In the genomic region with DNA sequence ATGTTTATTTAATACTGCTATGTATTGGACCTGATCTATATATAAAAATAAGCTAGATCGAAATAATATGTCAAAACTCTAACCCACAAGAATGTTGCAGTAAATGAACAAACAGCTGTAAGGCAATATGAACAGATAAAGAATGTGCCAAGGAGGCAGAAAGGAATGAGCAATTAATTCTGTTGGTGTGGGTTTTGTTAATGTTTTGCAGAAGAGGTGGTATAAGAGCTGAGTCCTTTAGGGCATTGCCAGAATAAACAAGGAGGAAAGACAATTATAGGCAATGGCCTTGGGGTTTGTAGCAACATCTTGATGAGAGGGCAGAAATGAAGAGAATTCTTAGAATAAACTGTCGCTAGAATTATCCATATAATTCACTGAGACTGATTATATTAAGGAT, we compare ENCODE assay signal across 24 cellular contexts.
DNase-seq lines count a peak whose midpoint lies in the region; ATAC-seq and TF ChIP-seq lines count a peak whose summit lies in the region.
"Had no signal": no experiment of that assay in that cellular context is flagged by ENCODE, and none has a peak within 500 bp of the region (broad histone marks: within the 10 kb centered on the region; RNA-seq: fewer than 3 reads in every experiment).

No MANE protein-coding gene starts in this region.

- H2BK120ac ChIP-seq in IMR-90 (ENCODE audit: low read depth, low read length) (no peak overlapping the region), mesenchymal stem cell (ENCODE audit: low read depth, low read length) (no peak overlapping the region)

- H2AFZ ChIP-seq in IMR-90 (replicated peaks; ENCODE audit: low read length, poor library complexity): no peak overlapping the region
- H2AFZ ChIP-seq in mesenchymal stem cell (ENCODE audit: low read depth, low read length): no peak overlapping the region
- H2AFZ ChIP-seq: neural progenitor cell had no signal

- no peak overlapping the region for H3K18ac ChIP-seq in IMR-90 (ENCODE audit: low read depth, low read length)
- H3K18ac ChIP-seq in mesenchymal stem cell (ENCODE audit: low read depth in 1 of 2, low read length in 2 of 2): no peak overlapping the region

- H3K9me3 ChIP-seq in IMR-90 (ENCODE audit: control insufficient read depth, insufficient read depth, low read length): no peaks in the 10 kb centered on the region
- H3K9me3 ChIP-seq in mesenchymal stem cell (ENCODE audit: control insufficient read depth, low read length): no peaks in the 10 kb centered on the region
- H3K9me3 ChIP-seq: HAP-1, right atrium auricular region, thyroid gland had no signal

- H2AK9ac ChIP-seq in IMR-90 (replicated peaks; ENCODE audit: low read depth, low read length, poor library complexity): no peak overlapping the region

- H2BK15ac ChIP-seq in IMR-90 (ENCODE audit: low read depth, low read length): no peak overlapping the region
- no peak overlapping the region for H2BK15ac ChIP-seq in mesenchymal stem cell (ENCODE audit: low read depth, poor library complexity, severe bottlenecking)

- H3K4me1 ChIP-seq in IMR-90 (ENCODE audit: control insufficient read depth, insufficient read depth, low read length) (peaks cover 5% of the 10 kb centered on the region), mesenchymal stem cell (ENCODE audit: control insufficient read depth, insufficient read depth, low read depth, low read length) (peaks cover 5% of the 10 kb centered on the region)
- H3K4me1 ChIP-seq: neural progenitor cell, right atrium auricular region, thyroid gland had no signal

- H3K9ac ChIP-seq in IMR-90 (ENCODE audit: low read depth, low read length) (no peak overlapping the region), mesenchymal stem cell (ENCODE audit: low read length) (no peak overlapping the region)
- H3K9ac ChIP-seq: neural progenitor cell had no signal

- dilution Hi-C loops in IMR-90 (cut with HindIII; ENCODE audit: low sequenced_read_pairs, unreplicated experiment): no loop called here

- H4K5ac ChIP-seq in IMR-90 (ENCODE audit: low read depth, low read length): no peak overlapping the region

- TF ChIP-seq POLR2A in IMR-90 (IDR thresholded peaks at IDR 0.05; ENCODE audit: low read depth, low read length): no peak

- no peak overlapping the region for H2BK12ac ChIP-seq in mesenchymal stem cell (ENCODE audit: low read length in 2 of 2)

- H3K23ac ChIP-seq in IMR-90 (ENCODE audit: low read depth, low read length) (no peak overlapping the region), mesenchymal stem cell (ENCODE audit: low read length in 2 of 2) (no peak overlapping the region)

- no peak overlapping the region for H3K4ac ChIP-seq in IMR-90 (ENCODE audit: low read depth, low read length)
- no peak overlapping the region for H3K4ac ChIP-seq in mesenchymal stem cell (ENCODE audit: low read depth in 1 of 2, low read length in 2 of 2)

- no TSS peak for BruUV-seq in IMR-90 (replicated peaks; lab: Mats Ljungman, UMichigan)

- no peak overlapping the region for H4K91ac ChIP-seq in IMR-90 (ENCODE audit: insufficient read depth, low read depth, low read length)
- no peak overlapping the region for H4K91ac ChIP-seq in mesenchymal stem cell (ENCODE audit: low read length)

- no peak overlapping the region; the same call in 1 of the 2 replicates for H3K4me2 ChIP-seq in IMR-90 (ENCODE audit: low read depth, low read length)
- H3K4me2 ChIP-seq in mesenchymal stem cell (ENCODE audit: low read length, poor library complexity, severe bottlenecking): no peak overlapping the region
- H3K4me2 ChIP-seq: neural progenitor cell had no signal

- H3K79me1 ChIP-seq in IMR-90 (ENCODE audit: low read depth in 1 of 2, low read length in 2 of 2) (no peaks in the 10 kb centered on the region), mesenchymal stem cell (replicated peaks; ENCODE audit: low read length, poor library complexity, severe bottlenecking) (no peaks in the 10 kb centered on the region)

- H4K20me1 ChIP-seq in IMR-90 (ENCODE audit: insufficient read depth, low read length): no peaks in the 10 kb centered on the region

- H3K27ac ChIP-seq in IMR-90 (ENCODE audit: insufficient read depth, low read length) (no peak overlapping the region), mesenchymal stem cell (ENCODE audit: low read length, poor library complexity, severe bottlenecking) (peak overlapping the region; percentile 98)
- H3K27ac ChIP-seq: dorsolateral prefrontal cortex, right atrium auricular region, thyroid gland had no signal

- WGBS in IMR-90 (ENCODE audit: extremely low coverage in 2 of 2, insufficient read length in 1 of 2), 2 experiments: no CpG with 5 or more reads among the region's 2 CpGs
- no CpG with 5 or more reads among the region's 2 CpGs for WGBS in mesenchymal stem cell

- no peak overlapping the region for H3K56ac ChIP-seq in IMR-90 (ENCODE audit: extremely low read depth, insufficient read depth, low read length)

- H3K36me3 ChIP-seq in IMR-90 (ENCODE audit: control insufficient read depth, insufficient read depth, low read length) (no peaks in the 10 kb centered on the region), mesenchymal stem cell (ENCODE audit: control insufficient read depth in 1 of 2, insufficient read depth in 2 of 2, low read depth in 1 of 2, low read length in 2 of 2) (no peaks in the 10 kb centered on the region)
- H3K36me3 ChIP-seq: HAP-1, neural progenitor cell, right atrium auricular region, thyroid gland had no signal

- H3K9me1 ChIP-seq in IMR-90 (ENCODE audit: insufficient read depth, low read length): no peaks in the 10 kb centered on the region

- H4K8ac ChIP-seq in IMR-90 (ENCODE audit: low read depth in 2 of 2, low read length in 2 of 2) (no peak overlapping the region), mesenchymal stem cell (ENCODE audit: low read length) (no peak overlapping the region)

- POLR2A ChIA-PET in IMR-90 (lab: Charles Lee; ENCODE audit: unreplicated experiment): no interaction called here

- no peak overlapping the region for H2BK20ac ChIP-seq in IMR-90 (ENCODE audit: low read depth, low read length)

- H3K4me3 ChIP-seq in AG09309 (ENCODE audit: control insufficient read depth, low read depth, low read length): no peak overlapping the region
- H3K4me3 ChIP-seq in IMR-90 (ENCODE audit: insufficient read depth, low read depth, low read length): no peak overlapping the region
- H3K4me3 ChIP-seq in mesenchymal stem cell (ENCODE audit: insufficient read depth in 1 of 2, low read depth in 1 of 2, low read length in 2 of 2): no peak overlapping the region
- H3K4me3 ChIP-seq: dorsolateral prefrontal cortex, HAP-1, neural progenitor cell, right atrium auricular region, thyroid gland had no signal

- TF ChIP-seq CTCF in AG09309 (IDR thresholded peaks at IDR 0.05; ENCODE audit: control insufficient read depth, insufficient read depth, low read depth, low read length, missing control alignments) (no peak), IMR-90 (conservative IDR thresholded peaks at IDR 0.05; ENCODE audit: low read depth, low read length) (no peak)

- in situ Hi-C loops in IMR-90 (cut with MboI; ENCODE audit: low sequenced_read_pairs): no loop called here

- H2AK5ac ChIP-seq in IMR-90 (ENCODE audit: low read depth, low read length): no peak overlapping the region
- no peak overlapping the region for H2AK5ac ChIP-seq in mesenchymal stem cell (ENCODE audit: low read length, severe bottlenecking)

- ATAC-seq in IMR-90 (ENCODE audit: low read depth) (peak; percentile 40), left ventricle myocardium superior (no peak), GM18498 (IDR thresholded peaks at IDR 0.05; ENCODE audit: unreplicated experiment) (no peak)
- ATAC-seq: activated CD8-positive, alpha-beta T cell treated with anti-CD3 and anti-CD28 coated beads for 36 hours; stimulated activated naive B cell treated with anti-CD40 and anti-IgM and Interleukin-4, amounts not matched to agents 10 μg/mL and 1 μg/mL and 100 μg/mL, for 72 hours had no signal

- no peak overlapping the region for H3K14ac ChIP-seq in IMR-90 (replicated peaks; ENCODE audit: low read depth, low read length)
- H3K14ac ChIP-seq in mesenchymal stem cell (ENCODE audit: low read length in 2 of 2): no peak overlapping the region

- intact Hi-C loops in IMR-90 (cut with micrococcal nuclease) (no loop called here), left ventricle myocardium superior (cut with micrococcal nuclease) (no loop called here)

- TF ChIP-seq RAD21 in IMR-90 (IDR thresholded peaks at IDR 0.05; ENCODE audit: low read length): no peak

- DNase-seq in AG09309 (ENCODE audit: low read depth) (peak; percentile 55), IMR-90 (no peak), astrocyte of the hippocampus (ENCODE audit: low read depth, low spot score) (peak; percentile 55), mesenchymal stem cell (peak; percentile 30), left ventricle myocardium superior (no peak), occipital lobe (lab: John Stamatoyannopoulos, UW) (no peak)
- DNase-seq in central memory CD4-positive, alpha-beta T cell: no peak
- DNase-seq: activated CD8-positive, alpha-beta T cell treated with anti-CD3 and anti-CD28 coated beads for 36 hours; activated naive CD4-positive, alpha-beta T cell treated with anti-CD3 and anti-CD28 coated beads, Interleukin-2, amount 50 U/mL, for 16 hours; activated T-cell treated with anti-CD3 and anti-CD28 coated beads, Interleukin-2, amount 50 U/mL, for 24 hours; CD4-positive, alpha-beta T cell; DMS79 treated with DMSO at 0.1 percent for 48 hours; dorsolateral prefrontal cortex; erythroblast; glutamatergic neuron; NCI-H2081 treated with DMSO at 0.1 percent for 48 hours; NCI-H526 treated with DMSO at 0.1 percent for 48 hours; SHP77 treated with DMSO at 0.1 percent for 48 hours; stimulated activated naive B cell treated with anti-CD40 and anti-IgM and Interleukin-4, amounts not matched to agents 10 μg/mL and 1 μg/mL and 100 μg/mL, for 72 hours; thyroid gland had no signal

- H2BK5ac ChIP-seq in IMR-90 (ENCODE audit: low read depth, low read length, poor library complexity, severe bottlenecking): no peak overlapping the region
- no peak overlapping the region for H2BK5ac ChIP-seq in mesenchymal stem cell (ENCODE audit: low read depth, low read length, poor library complexity, severe bottlenecking)

- H3K27me3 ChIP-seq in IMR-90 (ENCODE audit: control insufficient read depth, insufficient read depth, low read length) (no peaks in the 10 kb centered on the region), mesenchymal stem cell (ENCODE audit: control insufficient read depth in 1 of 2, insufficient read depth in 1 of 2, low read length in 2 of 2) (no peaks in the 10 kb centered on the region)
- H3K27me3 ChIP-seq: dorsolateral prefrontal cortex, neural progenitor cell, right atrium auricular region, thyroid gland had no signal

- CTCF ChIA-PET in IMR-90 (lab: Yijun Ruan, JAX): no interaction called here

TF ChIP-seq in IMR-90, 13 proteins besides CTCF, POLR2A, EP300 and RAD21 (continues in another document):
- TF ChIP-seq FOS (IDR thresholded peaks at IDR 0.05; ENCODE audit: low read depth, low read length) (no peak), MAZ (IDR thresholded peaks at IDR 0.05; ENCODE audit: borderline replicate concordance, low read depth, low read length) (no peak), RCOR1 (IDR thresholded peaks at IDR 0.05; ENCODE audit: insufficient replicate concordance, low read length) (no peak), SMC3 (IDR thresholded peaks at IDR 0.05; ENCODE audit: low read depth, low read length) (no peak), CHD1 (IDR thresholded peaks at IDR 0.05; ENCODE audit: low read depth, low read length) (no peak), BHLHE40 (IDR thresholded peaks at IDR 0.05; ENCODE audit: low read depth, low read length) (no peak)

Comparison
In these comparisons a context has a peak if more than half of its experiments do, and no peak if none do; other contexts are left out.
1. DNase-seq: peak in AG09309 (single experiment), astrocyte of the hippocampus (single experiment) and mesenchymal stem cell (single experiment); none in IMR-90 (single experiment), central memory CD4-positive, alpha-beta T cell (single experiment), left ventricle myocardium superior (single experiment) and occipital lobe (single experiment).